In the genomic region with DNA sequence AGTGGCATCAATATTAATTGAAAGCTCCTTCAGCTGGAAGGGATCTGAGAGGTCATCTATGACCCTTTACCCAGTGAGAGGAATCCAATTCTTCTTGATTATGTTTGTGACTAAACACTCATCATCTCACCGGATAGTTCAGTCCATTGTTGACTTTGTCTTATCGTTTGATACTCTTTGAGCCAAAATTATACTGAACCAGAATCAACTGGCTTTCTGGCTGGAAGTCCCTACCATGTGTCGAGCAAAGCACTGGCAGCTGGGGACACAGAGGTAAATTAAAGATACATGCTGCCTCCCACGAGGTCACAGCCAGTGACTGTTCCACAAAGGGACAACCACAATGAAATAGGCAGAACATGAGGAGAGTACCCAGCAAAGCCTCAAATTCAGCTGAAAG, we compare ENCODE assay signal across 32 cellular contexts.
A peak's percentile ranks its signal among the peaks of the same experiment; 100 is the strongest.
DNase-seq lines count a peak whose midpoint lies in the region; ATAC-seq, FAIRE-seq and TF ChIP-seq lines count a peak whose summit lies in the region.
"Had no signal": no experiment of that assay in that cellular context is flagged by ENCODE, and none has a peak within 500 bp of the region (broad histone marks: within the 10 kb centered on the region; RNA-seq: fewer than 3 reads in every experiment).

No MANE protein-coding gene starts in this region.

- H3K79me2 ChIP-seq in HepG2 (ENCODE audit: insufficient read depth, low read length): no peaks in the 10 kb centered on the region
- H3K79me2 ChIP-seq: hepatocyte had no signal

- no peak for ATAC-seq in HepG2
- ATAC-seq in right lobe of liver: peak; percentile 86 to 89 (median 88)
- ATAC-seq: activated CD8-positive, alpha-beta T cell treated with anti-CD3 and anti-CD28 coated beads, Interleukin-2, amount 10 ng/mL, durations not matched to agents 7 days and 5 days; CD8-positive, alpha-beta T cell; sciatic nerve had no signal

- no peaks in the 10 kb centered on the region for H3K27me3 ChIP-seq in liver (ENCODE audit: control insufficient read depth in 4 of 4, insufficient read depth in 4 of 4, low read length in 3 of 4)
- peaks cover 2 to 29% of the 10 kb centered on the region in 2 experiments for H3K27me3 ChIP-seq in HepG2 (ENCODE audit: control insufficient read depth in 1 of 2, insufficient read depth in 2 of 2, low read length in 2 of 2)
- H3K27me3 ChIP-seq in right lobe of liver: no peaks in the 10 kb centered on the region
- no peaks in the 10 kb centered on the region for H3K27me3 ChIP-seq in thyroid gland
- H3K27me3 ChIP-seq: BE2C, esophagus muscularis mucosa, hepatocyte, MG63, transverse colon had no signal

- no peak overlapping the region for H3K9ac ChIP-seq in liver (ENCODE audit: low read depth in 1 of 2, low read length in 2 of 2)
- no peak overlapping the region for H3K9ac ChIP-seq in HepG2 (ENCODE audit: insufficient read depth, low read depth, low read length)
- H3K9ac ChIP-seq: KMS-11 had no signal

- FAIRE-seq in HepG2 (lab: Jason Lieb, UNC) (no peak), frontal cortex (lab: Jason Lieb, UNC) (no peak)
- FAIRE-seq: endometrium, H1 had no signal

- intact Hi-C loops in HepG2 (cut with micrococcal nuclease; ENCODE audit: unreplicated experiment): no loop called here
- intact Hi-C loops in right lobe of liver (cut with DNase I): no loop called here
- intact Hi-C loops in thyroid gland (cut with DNase I): no loop called here

- H3K36me3 ChIP-seq in liver (ENCODE audit: control insufficient read depth in 4 of 4, insufficient read depth in 3 of 4, low read depth in 1 of 4, low read length in 3 of 4): no peaks in the 10 kb centered on the region
- H3K36me3 ChIP-seq in HepG2 (replicated peaks in 1 of 2; ENCODE audit: control insufficient read depth in 1 of 2, insufficient read depth in 2 of 2, low read length in 2 of 2): no peaks in the 10 kb centered on the region
- no peaks in the 10 kb centered on the region for H3K36me3 ChIP-seq in right lobe of liver
- no peaks in the 10 kb centered on the region for H3K36me3 ChIP-seq in thyroid gland
- H3K36me3 ChIP-seq: BE2C, esophagus muscularis mucosa, MG63, transverse colon had no signal

- H3K4me2 ChIP-seq in HepG2 (ENCODE audit: low read depth, low read length): no peak overlapping the region
- H3K4me2 ChIP-seq: hepatocyte, KMS-11, PC-9 had no signal

- no peak overlapping the region for H3K4me3 ChIP-seq in liver (ENCODE audit: low read depth in 1 of 3, low read length in 3 of 3)
- no peak overlapping the region for H3K4me3 ChIP-seq in HepG2 (replicated peaks in 1 of 3; ENCODE audit: insufficient read depth in 1 of 3, low read depth in 2 of 3, low read length in 3 of 3)
- no peak overlapping the region for H3K4me3 ChIP-seq in fibroblast of mammary gland (ENCODE audit: control insufficient read depth, low read depth, low read length)
- H3K4me3 ChIP-seq in right lobe of liver: no peak overlapping the region
- H3K4me3 ChIP-seq in thyroid gland (replicated peaks in 1 of 3): no peak overlapping the region
- H3K4me3 ChIP-seq: esophagus muscularis mucosa, hepatocyte, MG63, PC-9, transverse colon had no signal

- peak overlapping the region; percentile 66 to 68 for H3K27ac ChIP-seq in liver (ENCODE audit: low read depth in 1 of 2, low read length in 2 of 2)
- H3K27ac ChIP-seq in HepG2 (ENCODE audit: extremely low read length, insufficient read depth, low read length): no peak overlapping the region
- H3K27ac ChIP-seq in right lobe of liver: peak overlapping the region; percentile 77 to 84 (median 80)
- H3K27ac ChIP-seq in thyroid gland: peak overlapping the region in 2 of 3 donors; percentile 13 to 62
- H3K27ac ChIP-seq: esophagus muscularis mucosa, hepatocyte, KMS-11, PC-9 had no signal

- in situ Hi-C loops in HepG2 (cut with HindIII; ENCODE audit: extremely low pct_ligation_motif_present, low pct_unique_long_range_greater_than_20kb): no loop called here

- TF ChIP-seq EP300 in HepG2 (IDR thresholded peaks at IDR 0.05; ENCODE audit: low read depth in 2 of 2, low read length in 2 of 2): no peak
- TF ChIP-seq EP300 in HepG2 (CRISPR knock-in tag; IDR thresholded peaks at IDR 0.05; ENCODE audit: borderline replicate concordance): no peak

- WGBS in liver: 20% methylated on average over 4 of the region's 4 CpGs
- 2% methylated on average over 4 of the region's 4 CpGs for WGBS in HepG2 (ENCODE audit: low lambda C conversion rate)
- 21% methylated on average over 4 of the region's 4 CpGs for WGBS in right lobe of liver (ENCODE audit: insufficient coverage, low coverage, low lambda C conversion rate, missing lambda C conversion rate)
- 29 to 34% methylated on average over 4 of the region's 4 CpGs for WGBS in thyroid gland, 2 donors

- POLR2A ChIA-PET in HepG2 (lab: Yijun Ruan, JAX): no interaction called here

- TF ChIP-seq POLR2A in HepG2 (IDR thresholded peaks at IDR 0.05; ENCODE audit: insufficient read depth in 1 of 2, low read depth in 2 of 2, low read length in 2 of 2) (no peak), right lobe of liver (IDR thresholded peaks at IDR 0.05) (peak; percentile 50), thyroid gland (IDR thresholded peaks at IDR 0.05) (no peak)

- H3K4me1 ChIP-seq in liver (ENCODE audit: control insufficient read depth in 4 of 4, insufficient read depth in 4 of 4, low read length in 3 of 4) (peaks cover 3 to 17% (median 9%) of the 10 kb centered on the region in 4 donors), HepG2 (ENCODE audit: insufficient read depth, low read length) (no peaks in the 10 kb centered on the region), right lobe of liver (peaks cover 0 to 15% (median 7%) of the 10 kb centered on the region in 4 donors), thyroid gland (peaks cover 33 to 45% of the 10 kb centered on the region in 2 donors)
- H3K4me1 ChIP-seq: BE2C had no signal

- DNase-seq in HepG2 (ENCODE audit: low spot score) (no peak), fibroblast of mammary gland (ENCODE audit: low read depth) (peak; percentile 20), right lobe of liver (peak; percentile 60 to 84 (median 76)), thyroid gland (peak in 1 of 2 donors; percentile 12), frontal cortex (ENCODE audit: low spot score in 2 of 2) (no peak), nucleus accumbens (lab: John Stamatoyannopoulos, UW) (no peak), NCI-H1694 treated with DMSO at 0.1 percent for 48 hours (lab: John Stamatoyannopoulos, UW) (no peak)
- DNase-seq: ACHN; activated CD4-positive, alpha-beta T cell treated with anti-CD3 and anti-CD28 coated beads for 1 hour; activated CD8-positive, alpha-beta T cell treated with anti-CD3 and anti-CD28 coated beads, Interleukin-2, amount 10 ng/mL, durations not matched to agents 7 days and 5 days; activated naive CD4-positive, alpha-beta T cell treated with anti-CD3 and anti-CD28 coated beads for 36 hours; BE2C; CD8-positive, alpha-beta T cell; EL; foreskin melanocyte; HFFc6; kidney glomerular epithelial cell; NCI-H1417 treated with DMSO at 0.1 percent for 48 hours; NCI-H2171; NCI-H524; PC-9; stimulated activated CD4-positive, alpha-beta T cell treated with anti-CD3 and anti-CD28 coated beads, Interleukin-4, amount 100 ng/mL, for 1 hour; T-helper 2 cell had no signal

- no peak overlapping the region for H2AFZ ChIP-seq in HepG2 (ENCODE audit: low read length)
- H2AFZ ChIP-seq: hepatocyte, PC-9 had no signal

- no TSS peak for BruUV-seq in HepG2 (replicated peaks; lab: Mats Ljungman, UMichigan)

- peak in 1 of 2 donors; percentile 61 for TF ChIP-seq RAD21 in liver (IDR thresholded peaks at IDR 0.05)
- no peak for TF ChIP-seq RAD21 in HepG2 (CRISPR knock-in tag; IDR thresholded peaks at IDR 0.05)

- H3K9me3 ChIP-seq in liver (ENCODE audit: control insufficient read depth in 4 of 4, low read length in 3 of 4) (peaks cover 0 to 4% (median 1%) of the 10 kb centered on the region in 4 donors), HepG2 (ENCODE audit: low read length) (no peaks in the 10 kb centered on the region), right lobe of liver (peaks cover 0 to 5% (median 0%) of the 10 kb centered on the region in 4 donors), thyroid gland (no peaks in the 10 kb centered on the region)
- H3K9me3 ChIP-seq: BE2C, MG63 had no signal

- CTCF ChIA-PET in HepG2 (lab: Yijun Ruan, JAX; ENCODE audit: low intra/inter-chr PET ratio, low total read pairs): no interaction called here

- no peaks in the 10 kb centered on the region for H4K20me1 ChIP-seq in HepG2 (ENCODE audit: insufficient read depth, low read length)

- TF ChIP-seq CTCF in liver (IDR thresholded peaks at IDR 0.05; ENCODE audit: low read depth, low read length, missing input control) (no peak), HepG2 (CRISPR knock-in tag; IDR thresholded peaks at IDR 0.05) (no peak), fibroblast of mammary gland (conservative IDR thresholded peaks at IDR 0.05; ENCODE audit: control insufficient read depth, insufficient read depth, low read depth, low read length) (no peak), right lobe of liver (IDR thresholded peaks at IDR 0.05) (no peak), thyroid gland (IDR thresholded peaks at IDR 0.05) (no peak)

TF ChIP-seq in liver, 16 proteins besides CTCF, POLR2A, EP300 and RAD21 (continues in another document):
- TF ChIP-seq HNF4A (conservative IDR thresholded peaks at IDR 0.05) (peak; percentile 24 to 82), SP1 (IDR thresholded peaks at IDR 0.05) (peak; percentile 68), HNF4G (IDR thresholded peaks at IDR 0.05) (no peak), FOXA1 (IDR thresholded peaks at IDR 0.05) (peak; percentile 96), FOXA2 (IDR thresholded peaks at IDR 0.05) (peak; percentile 98), YY1 (IDR thresholded peaks at IDR 0.05) (peak; percentile 63)
- TF ChIP-seq, protein P1, sequence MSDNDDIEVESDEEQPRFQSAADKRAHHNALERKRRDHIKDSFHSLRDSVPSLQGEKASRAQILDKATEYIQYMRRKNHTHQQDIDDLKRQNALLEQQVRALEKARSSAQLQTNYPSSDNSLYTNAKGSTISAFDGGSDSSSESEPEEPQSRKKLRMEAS (IDR thresholded peaks at IDR 0.05): peak; percentile 93

TF ChIP-seq in HepG2, 621 proteins besides CTCF, POLR2A, EP300 and RAD21 (continues in another document):
- TF ChIP-seq RFX1 (IDR thresholded peaks at IDR 0.05) (no peak), ZNF292 (CRISPR knock-in tag; IDR thresholded peaks at IDR 0.05; ENCODE audit: borderline replicate concordance, low read depth) (no peak), BRCA1 (CRISPR knock-in tag; IDR thresholded peaks at IDR 0.05) (no peak), ZNF33B (CRISPR knock-in tag; IDR thresholded peaks at IDR 0.05) (no peak)
- TF ChIP-seq, protein P2, sequence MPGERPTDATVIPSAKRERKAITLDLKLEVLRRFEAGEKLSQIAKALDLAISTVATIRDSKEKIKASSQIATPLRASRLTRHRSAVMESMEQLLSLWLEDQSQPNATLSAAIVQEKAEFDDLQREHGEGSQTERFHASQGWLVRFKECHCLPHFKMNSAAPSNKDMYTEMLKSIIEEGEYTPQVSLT (CRISPR knock-in tag; IDR thresholded peaks at IDR 0.05; ENCODE audit: borderline replicate concordance, low read depth): no peak

Comparison
In these comparisons a context has a peak if more than half of its experiments do, and no peak if none do; other contexts are left out.
1. DNase-seq: peak in fibroblast of mammary gland (single experiment) and right lobe of liver (3 of 3); none in HepG2 (single experiment), frontal cortex (0 of 2), nucleus accumbens (0 of 56) and NCI-H1694 treated with DMSO at 0.1 percent for 48 hours (single experiment).